ENCODE assay signal across 13 cellular contexts in genomic region chr6:53054532-53054931, GRCh38. TPM values are rescaled to one million over a fixed set of nuclear protein-coding genes. Genes with fewer than 3 reads are reported as not detected.
A peak's percentile ranks its signal among the peaks of the same experiment; 100 is the strongest.
DNase-seq lines count a peak whose midpoint lies in the region; ATAC-seq and TF ChIP-seq lines count a peak whose summit lies in the region.
"Had no signal": no experiment of that assay in that cellular context is flagged by ENCODE, and none has a peak within 500 bp of the region (broad histone marks: within the 10 kb centered on the region; RNA-seq: fewer than 3 reads in every experiment).

No MANE protein-coding gene starts in this region.

- H3K36me3 ChIP-seq in KMS-11 (ENCODE audit: insufficient read depth) (no peaks in the 10 kb centered on the region), adrenal gland (replicated peaks in 1 of 2) (no peaks in the 10 kb centered on the region), endodermal cell (ENCODE audit: control insufficient read depth, insufficient read depth, low read length) (peaks cover 5% of the 10 kb centered on the region)

- H3K27ac ChIP-seq in KMS-11: no peak overlapping the region
- H3K27ac ChIP-seq in adrenal gland: peak overlapping the region in 3 of 5 donors; percentile 6 to 61 (median 45)
- H3K27ac ChIP-seq in endodermal cell (ENCODE audit: low read depth, low read length): no peak overlapping the region
- H3K27ac ChIP-seq: BLaER1 treated with 17β-estradiol and CSF1 and Interleukin-3, amounts not matched to agents 10 nM and 100 nM had no signal

- no peaks in the 10 kb centered on the region for H4K20me1 ChIP-seq in KMS-11 (ENCODE audit: insufficient read depth)

- H3K27ac Mint-ChIP-seq in endodermal cell: peak overlapping the region; percentile 22
- H3K27ac Mint-ChIP-seq in stimulated activated naive B cell treated with anti-CD40 and anti-IgM and Interleukin-4, amounts not matched to agents 10 μg/mL and 1 μg/mL and 100 μg/mL, for 72 hours: peak overlapping the region; percentile 25
- H3K27ac Mint-ChIP-seq: B cell; CD8-positive, alpha-beta T cell; H9 had no signal

- H3K27me3 ChIP-seq in KMS-11 (ENCODE audit: insufficient read depth, low read depth) (no peaks in the 10 kb centered on the region), adrenal gland (no peaks in the 10 kb centered on the region), endodermal cell (ENCODE audit: control insufficient read depth, insufficient read depth, low read length, poor library complexity, severe bottlenecking) (no peaks in the 10 kb centered on the region)

- peaks cover 80% of the 10 kb centered on the region for H3K4me1 ChIP-seq in KMS-11 (ENCODE audit: low read depth, poor library complexity, severe bottlenecking)
- H3K4me1 ChIP-seq in adrenal gland (replicated peaks in 1 of 2): peaks cover 18 to 46% of the 10 kb centered on the region in 2 donors
- H3K4me1 ChIP-seq in endodermal cell (ENCODE audit: control insufficient read depth, insufficient read depth, low read length): no peaks in the 10 kb centered on the region

- H3K27me3 Mint-ChIP-seq in endodermal cell (ENCODE audit: insufficient read depth): no peaks in the 10 kb centered on the region
- H3K27me3 Mint-ChIP-seq in stimulated activated naive B cell treated with anti-CD40 and anti-IgM and Interleukin-4, amounts not matched to agents 10 μg/mL and 1 μg/mL and 100 μg/mL, for 72 hours: no peaks in the 10 kb centered on the region
- H3K27me3 Mint-ChIP-seq: B cell had no signal

- no peak for TF ChIP-seq POLR2A in adrenal gland (IDR thresholded peaks at IDR 0.05)

- H3K36me3 Mint-ChIP-seq in endodermal cell (ENCODE audit: low read depth): peaks cover 15% of the 10 kb centered on the region
- peaks cover 8 to 18% of the 10 kb centered on the region in 2 donors for H3K36me3 Mint-ChIP-seq in stimulated activated naive B cell treated with anti-CD40 and anti-IgM and Interleukin-4, amounts not matched to agents 10 μg/mL and 1 μg/mL and 100 μg/mL, for 72 hours

- in situ Hi-C loops in GM13976 (cut with MboI; ENCODE audit: low sequenced_read_pairs, unreplicated experiment): no loop called here

- WGBS in adrenal gland, 4 donors: 50 to 65% (median 54%) methylated on average over 4 of the region's 4 CpGs
- WGBS in endodermal cell (ENCODE audit: insufficient coverage in 1 of 2, insufficient read length in 1 of 2), 2 experiments: 92% methylated on average over 4 of the region's 4 CpGs; no CpG with 5 or more reads in 1 of the 2 experiments

- peaks cover 80% of the 10 kb centered on the region for H3K79me2 ChIP-seq in KMS-11 (ENCODE audit: insufficient read depth, low read depth)

- no peak overlapping the region for H3K4me3 Mint-ChIP-seq in endodermal cell
- no peak overlapping the region for H3K4me3 Mint-ChIP-seq in stimulated activated naive B cell treated with anti-CD40 and anti-IgM and Interleukin-4, amounts not matched to agents 10 μg/mL and 1 μg/mL and 100 μg/mL, for 72 hours
- H3K4me3 Mint-ChIP-seq: B cell; CD8-positive, alpha-beta T cell; H9 had no signal

- DNase-seq in adrenal gland (peak in 1 of 7 donors; percentile 36), endodermal cell (no peak), GM13976 (ENCODE audit: low spot score) (no peak), NCI-H2029 (lab: John Stamatoyannopoulos, UW) (no peak)
- DNase-seq in stimulated activated naive B cell treated with anti-CD40 and anti-IgM and Interleukin-4, amounts not matched to agents 10 μg/mL and 1 μg/mL and 100 μg/mL, for 72 hours: no peak
- DNase-seq: Calu3; CD8-positive, alpha-beta T cell; DMS79 treated with DMSO at 0.1 percent for 48 hours; GF-D8; H9 had no signal

- no peak overlapping the region for H2AFZ ChIP-seq in KMS-11 (ENCODE audit: low read depth)

- H3K4me1 Mint-ChIP-seq in endodermal cell: peaks cover 16% of the 10 kb centered on the region
- H3K4me1 Mint-ChIP-seq in stimulated activated naive B cell treated with anti-CD40 and anti-IgM and Interleukin-4, amounts not matched to agents 10 μg/mL and 1 μg/mL and 100 μg/mL, for 72 hours: peaks cover 19 to 41% of the 10 kb centered on the region in 2 donors

- H3K4me2 ChIP-seq in KMS-11: 0 out of 2 replicates have a peak overlapping the region, but pooled peaks have one; percentile 34
- H3K4me2 ChIP-seq: BLaER1 treated with 17β-estradiol and CSF1 and Interleukin-3, amounts not matched to agents 10 nM and 100 nM had no signal

- H3K4me3 ChIP-seq in KMS-11 (IDR thresholded peaks at IDR 0.05; ENCODE audit: insufficient read depth, low read depth, low read length) (no peak overlapping the region), adrenal gland (no peak overlapping the region), endodermal cell (ENCODE audit: low read length) (no peak overlapping the region)
- H3K4me3 ChIP-seq: BLaER1 treated with 17β-estradiol and CSF1 and Interleukin-3, amounts not matched to agents 10 nM and 100 nM had no signal

- H3K9me3 ChIP-seq in adrenal gland (replicated peaks in 1 of 3): no peaks in the 10 kb centered on the region
- peaks cover 9% of the 10 kb centered on the region for H3K9me3 ChIP-seq in endodermal cell (ENCODE audit: control insufficient read depth, low read length)

- H3K9ac ChIP-seq in KMS-11: no peak overlapping the region
- no peak overlapping the region for H3K9ac ChIP-seq in endodermal cell (ENCODE audit: extremely low read depth, low read length, poor library complexity, severe bottlenecking)
- H3K9ac ChIP-seq: BLaER1 treated with 17β-estradiol and CSF1 and Interleukin-3, amounts not matched to agents 10 nM and 100 nM had no signal

- peaks cover 7% of the 10 kb centered on the region for H3K9me3 Mint-ChIP-seq in endodermal cell
- peaks cover 0 to 2% of the 10 kb centered on the region in 2 donors for H3K9me3 Mint-ChIP-seq in stimulated activated naive B cell treated with anti-CD40 and anti-IgM and Interleukin-4, amounts not matched to agents 10 μg/mL and 1 μg/mL and 100 μg/mL, for 72 hours

- no peak for ATAC-seq in stimulated activated naive B cell treated with anti-CD40 and anti-IgM and Interleukin-4, amounts not matched to agents 10 μg/mL and 1 μg/mL and 100 μg/mL, for 72 hours (replicated peaks)
- ATAC-seq: CD8-positive, alpha-beta T cell had no signal

- intact Hi-C loops in adrenal gland (cut with DNase I): loop anchor here in 1 of 2 donors (10.0 kb wide), 1 partner anchor 180 kb away; no protein-coding TSS in a partner anchor

- TF ChIP-seq CTCF in KMS-11 (conservative IDR thresholded peaks at IDR 0.05; ENCODE audit: low read depth, low read length) (no peak), adrenal gland (IDR thresholded peaks at IDR 0.05) (no peak), endodermal cell (conservative IDR thresholded peaks at IDR 0.05) (no peak), GM13976 (IDR thresholded peaks at IDR 0.05; ENCODE audit: borderline replicate concordance, control extremely low read depth, extremely low read depth, insufficient read depth, missing control alignments) (no peak)

RNA-seq across cellular contexts. Expression of gene CILK1, which starts 7.1 kb away (rescaled TPM):
- total RNA-seq in adrenal gland: 10 to 100 TPM; 28.2 to 71.1 (median 47.4) TPM
- 10 to 100 TPM; 11.7 to 52.7 (median 12.1) TPM for polyA plus RNA-seq in adrenal gland
- total RNA-seq in endodermal cell: 1 to 10 TPM; 8.1 to 8.9 TPM
- polyA plus RNA-seq in endodermal cell (2013, experiment 1 of 2): 12.4 TPM
- polyA plus RNA-seq in endodermal cell (2013, experiment 2 of 2): 13.2 TPM

RNA-seq across cellular contexts. Expression of gene FBXO9, which starts 10.7 kb away (rescaled TPM):
- 100 to 1,000 TPM in 7 of 8 donors, 10 to 100 TPM in 1; 42.7 to 396 (median 163) TPM for total RNA-seq in adrenal gland
- 100 to 1,000 TPM in 1 of 3 donors, 10 to 100 TPM in 2; 60.1 to 176 (median 60.8) TPM for polyA plus RNA-seq in adrenal gland
- 10 to 100 TPM; 49.6 to 65.3 TPM for total RNA-seq in endodermal cell
- 33.4 TPM for polyA plus RNA-seq in endodermal cell (2013, experiment 1 of 2)
- polyA plus RNA-seq in endodermal cell (2013, experiment 2 of 2): 27.3 TPM

RNA-seq across cellular contexts. Expression of gene GSTA4, which starts 59.4 kb away (rescaled TPM):
- total RNA-seq in adrenal gland: 100 to 1,000 TPM; 165 to 656 (median 343) TPM
- 1,000 to 10,000 TPM in 1 of 3 donors, 100 to 1,000 TPM in 2; 144 to 1,199 (median 302) TPM for polyA plus RNA-seq in adrenal gland
- 10 to 100 TPM; 22.0 to 36.1 TPM for total RNA-seq in endodermal cell
- polyA plus RNA-seq in endodermal cell (2013, experiment 1 of 2): 91.0 TPM
- 77.5 TPM for polyA plus RNA-seq in endodermal cell (2013, experiment 2 of 2)

Comparison
In these comparisons a context has a peak if more than half of its experiments do, and no peak if none do; other contexts are left out.
1. H3K27ac ChIP-seq: peak in adrenal gland (3 of 5); none in KMS-11 (single experiment) and endodermal cell (single experiment).
2. RNA of gene GSTA4, which starts 59.4 kb away (total RNA-seq): 165 to 656 TPM in adrenal gland; 22.0 to 36.1 TPM in endodermal cell; every median in the first group is over 4 times any median in the second.